ENCODE assay signal across 1 cellular context in genomic region chr12:120903382-120903817, GRCh38.
TF ChIP-seq lines count a peak whose summit lies in the region.

No MANE protein-coding gene starts in this region.

TF ChIP-seq in HepG2, 621 proteins besides CTCF, POLR2A, EP300 and RAD21 (continued from another document and continues in another):
- TF ChIP-seq, protein P1, sequence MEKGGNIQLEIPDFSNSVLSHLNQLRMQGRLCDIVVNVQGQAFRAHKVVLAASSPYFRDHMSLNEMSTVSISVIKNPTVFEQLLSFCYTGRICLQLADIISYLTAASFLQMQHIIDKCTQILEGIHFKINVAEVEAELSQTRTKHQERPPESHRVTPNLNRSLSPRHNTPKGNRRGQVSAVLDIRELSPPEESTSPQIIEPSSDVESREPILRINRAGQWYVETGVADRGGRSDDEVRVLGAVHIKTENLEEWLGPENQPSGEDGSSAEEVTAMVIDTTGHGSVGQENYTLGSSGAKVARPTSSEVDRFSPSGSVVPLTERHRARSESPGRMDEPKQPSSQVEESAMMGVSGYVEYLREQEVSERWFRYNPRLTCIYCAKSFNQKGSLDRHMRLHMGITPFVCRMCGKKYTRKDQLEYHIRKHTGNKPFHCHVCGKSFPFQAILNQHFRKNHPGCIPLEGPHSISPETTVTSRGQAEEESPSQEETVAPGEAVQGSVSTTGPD (CRISPR knock-in tag; IDR thresholded peaks at IDR 0.05), result 0 out of 2 replicates have a peak, but pooled peaks have one; percentile 21
- TF ChIP-seq RBFOX2 (IDR thresholded peaks at IDR 0.05; ENCODE audit: low read depth, low read length) (no peak; the same call in 1 of the 2 replicates), SALL2 (CRISPR knock-in tag; IDR thresholded peaks at IDR 0.05) (no peak), FOSL1 (CRISPR knock-in tag; IDR thresholded peaks at IDR 0.05; ENCODE audit: borderline replicate concordance) (no peak), HOXA5 (CRISPR knock-in tag; IDR thresholded peaks at IDR 0.05) (no peak), PHF8 (CRISPR knock-in tag; IDR thresholded peaks at IDR 0.05) (peak; percentile 22), SCMH1 (CRISPR knock-in tag; IDR thresholded peaks at IDR 0.05; ENCODE audit: borderline replicate concordance) (no peak), NAIF1 (CRISPR knock-in tag; IDR thresholded peaks at IDR 0.05; ENCODE audit: borderline replicate concordance) (no peak), MYC (CRISPR knock-in tag; IDR thresholded peaks at IDR 0.05; ENCODE audit: borderline replicate concordance) (peak; percentile 48; the same call in 1 of the 2 replicates), NCOA1 (CRISPR knock-in tag; IDR thresholded peaks at IDR 0.05) (no peak), TBX2 (CRISPR knock-in tag; IDR thresholded peaks at IDR 0.05; ENCODE audit: borderline replicate concordance) (peak; percentile 51), CBX5 (CRISPR knock-in tag; IDR thresholded peaks at IDR 0.05; ENCODE audit: borderline replicate concordance) (no peak), ZNF296 (CRISPR knock-in tag; conservative IDR thresholded peaks at IDR 0.05) (no peak), TARDBP (CRISPR knock-in tag; IDR thresholded peaks at IDR 0.05) (no peak), SP4 (CRISPR knock-in tag; IDR thresholded peaks at IDR 0.05) (0 out of 2 replicates have a peak, but pooled peaks have one; percentile 33), ZNF124 (CRISPR knock-in tag; IDR thresholded peaks at IDR 0.05) (no peak), SRF (IDR thresholded peaks at IDR 0.05; ENCODE audit: low read depth, low read length) (no peak), MLX (CRISPR knock-in tag; IDR thresholded peaks at IDR 0.05) (no peak), KDM1A (CRISPR knock-in tag; IDR thresholded peaks at IDR 0.05) (no peak), ZNF616 (CRISPR knock-in tag; IDR thresholded peaks at IDR 0.05; ENCODE audit: low read depth) (no peak), ZNF597 (CRISPR knock-in tag; IDR thresholded peaks at IDR 0.05) (no peak), FUBP1 (CRISPR knock-in tag; IDR thresholded peaks at IDR 0.05; ENCODE audit: borderline replicate concordance) (no peak), GATAD2A (CRISPR knock-in tag; IDR thresholded peaks at IDR 0.05) (0 out of 2 replicates have a peak, but pooled peaks have one; percentile 21), KAT2B (IDR thresholded peaks at IDR 0.05; ENCODE audit: borderline replicate concordance, low read depth, low read length) (no peak), HNF4A (CRISPR knock-in tag; IDR thresholded peaks at IDR 0.05) (no peak), RARG (CRISPR knock-in tag; IDR thresholded peaks at IDR 0.05; ENCODE audit: low read depth) (no peak), PITX1 (CRISPR knock-in tag; IDR thresholded peaks at IDR 0.05) (0 out of 2 replicates have a peak, but pooled peaks have one; percentile 31), PCBP2 (optimal IDR thresholded peaks at IDR 0.05; ENCODE audit: low read depth, low read length, poor library complexity, severe bottlenecking) (no peak), ZNF646 (CRISPR knock-in tag; IDR thresholded peaks at IDR 0.05) (no peak), ZNF577 (CRISPR knock-in tag; IDR thresholded peaks at IDR 0.05; ENCODE audit: borderline replicate concordance, low read depth) (no peak), CHD2 (IDR thresholded peaks at IDR 0.05; ENCODE audit: low read depth, low read length) (no peak), ZNF205 (CRISPR knock-in tag; IDR thresholded peaks at IDR 0.05) (0 out of 2 replicates have a peak, but pooled peaks have one; percentile 38), ZNF850 (CRISPR knock-in tag; conservative IDR thresholded peaks at IDR 0.05) (no peak), ZNF781 (CRISPR knock-in tag; IDR thresholded peaks at IDR 0.05; ENCODE audit: borderline replicate concordance, not compliant biosample characterization) (no peak), NR0B2 (CRISPR knock-in tag; IDR thresholded peaks at IDR 0.05) (peak; percentile 63; the same call in 1 of the 2 replicates), ZNF180 (CRISPR knock-in tag; IDR thresholded peaks at IDR 0.05; ENCODE audit: borderline replicate concordance, low read depth) (no peak), ZNF782 (CRISPR knock-in tag; IDR thresholded peaks at IDR 0.05; ENCODE audit: borderline replicate concordance) (no peak), ZSCAN20 (CRISPR knock-in tag; IDR thresholded peaks at IDR 0.05; ENCODE audit: borderline replicate concordance) (no peak), NBN (conservative IDR thresholded peaks at IDR 0.05) (no peak), RNF2 (conservative IDR thresholded peaks at IDR 0.05; ENCODE audit: low read depth) (no peak), POLR2AphosphoS2 (IDR thresholded peaks at IDR 0.05; ENCODE audit: low read depth, low read length) (no peak), KDM6A (CRISPR knock-in tag; IDR thresholded peaks at IDR 0.05; ENCODE audit: low read depth) (no peak), RBM22 (optimal IDR thresholded peaks at IDR 0.05; ENCODE audit: low read length) (no peak), SRSF4 (IDR thresholded peaks at IDR 0.05; ENCODE audit: low read depth, low read length, poor library complexity, severe bottlenecking) (no peak), ZNF580 (CRISPR knock-in tag; IDR thresholded peaks at IDR 0.05; ENCODE audit: borderline replicate concordance, low read depth) (no peak), KDM2A (CRISPR knock-in tag; IDR thresholded peaks at IDR 0.05; ENCODE audit: borderline replicate concordance, low read depth) (peak; percentile 57)
- TF ChIP-seq, protein P2, sequence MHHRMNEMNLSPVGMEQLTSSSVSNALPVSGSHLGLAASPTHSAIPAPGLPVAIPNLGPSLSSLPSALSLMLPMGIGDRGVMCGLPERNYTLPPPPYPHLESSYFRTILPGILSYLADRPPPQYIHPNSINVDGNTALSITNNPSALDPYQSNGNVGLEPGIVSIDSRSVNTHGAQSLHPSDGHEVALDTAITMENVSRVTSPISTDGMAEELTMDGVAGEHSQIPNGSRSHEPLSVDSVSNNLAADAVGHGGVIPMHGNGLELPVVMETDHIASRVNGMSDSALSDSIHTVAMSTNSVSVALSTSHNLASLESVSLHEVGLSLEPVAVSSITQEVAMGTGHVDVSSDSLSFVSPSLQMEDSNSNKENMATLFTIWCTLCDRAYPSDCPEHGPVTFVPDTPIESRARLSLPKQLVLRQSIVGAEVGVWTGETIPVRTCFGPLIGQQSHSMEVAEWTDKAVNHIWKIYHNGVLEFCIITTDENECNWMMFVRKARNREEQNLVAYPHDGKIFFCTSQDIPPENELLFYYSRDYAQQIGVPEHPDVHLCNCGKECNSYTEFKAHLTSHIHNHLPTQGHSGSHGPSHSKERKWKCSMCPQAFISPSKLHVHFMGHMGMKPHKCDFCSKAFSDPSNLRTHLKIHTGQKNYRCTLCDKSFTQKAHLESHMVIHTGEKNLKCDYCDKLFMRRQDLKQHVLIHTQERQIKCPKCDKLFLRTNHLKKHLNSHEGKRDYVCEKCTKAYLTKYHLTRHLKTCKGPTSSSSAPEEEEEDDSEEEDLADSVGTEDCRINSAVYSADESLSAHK (CRISPR knock-in tag; IDR thresholded peaks at IDR 0.05; ENCODE audit: borderline replicate concordance), result no peak
- TF ChIP-seq, protein P3, sequence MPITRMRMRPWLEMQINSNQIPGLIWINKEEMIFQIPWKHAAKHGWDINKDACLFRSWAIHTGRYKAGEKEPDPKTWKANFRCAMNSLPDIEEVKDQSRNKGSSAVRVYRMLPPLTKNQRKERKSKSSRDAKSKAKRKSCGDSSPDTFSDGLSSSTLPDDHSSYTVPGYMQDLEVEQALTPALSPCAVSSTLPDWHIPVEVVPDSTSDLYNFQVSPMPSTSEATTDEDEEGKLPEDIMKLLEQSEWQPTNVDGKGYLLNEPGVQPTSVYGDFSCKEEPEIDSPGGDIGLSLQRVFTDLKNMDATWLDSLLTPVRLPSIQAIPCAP (CRISPR knock-in tag; IDR thresholded peaks at IDR 0.05; ENCODE audit: low read depth), result no peak
- TF ChIP-seq, protein P4, sequence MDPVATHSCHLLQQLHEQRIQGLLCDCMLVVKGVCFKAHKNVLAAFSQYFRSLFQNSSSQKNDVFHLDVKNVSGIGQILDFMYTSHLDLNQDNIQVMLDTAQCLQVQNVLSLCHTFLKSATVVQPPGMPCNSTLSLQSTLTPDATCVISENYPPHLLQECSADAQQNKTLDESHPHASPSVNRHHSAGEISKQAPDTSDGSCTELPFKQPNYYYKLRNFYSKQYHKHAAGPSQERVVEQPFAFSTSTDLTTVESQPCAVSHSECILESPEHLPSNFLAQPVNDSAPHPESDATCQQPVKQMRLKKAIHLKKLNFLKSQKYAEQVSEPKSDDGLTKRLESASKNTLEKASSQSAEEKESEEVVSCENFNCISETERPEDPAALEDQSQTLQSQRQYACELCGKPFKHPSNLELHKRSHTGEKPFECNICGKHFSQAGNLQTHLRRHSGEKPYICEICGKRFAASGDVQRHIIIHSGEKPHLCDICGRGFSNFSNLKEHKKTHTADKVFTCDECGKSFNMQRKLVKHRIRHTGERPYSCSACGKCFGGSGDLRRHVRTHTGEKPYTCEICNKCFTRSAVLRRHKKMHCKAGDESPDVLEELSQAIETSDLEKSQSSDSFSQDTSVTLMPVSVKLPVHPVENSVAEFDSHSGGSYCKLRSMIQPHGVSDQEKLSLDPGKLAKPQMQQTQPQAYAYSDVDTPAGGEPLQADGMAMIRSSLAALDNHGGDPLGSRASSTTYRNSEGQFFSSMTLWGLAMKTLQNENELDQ (CRISPR knock-in tag; IDR thresholded peaks at IDR 0.05; ENCODE audit: borderline replicate concordance), result no peak
